ENCODE assay signal across 8 cellular contexts in the genomic region with DNA sequence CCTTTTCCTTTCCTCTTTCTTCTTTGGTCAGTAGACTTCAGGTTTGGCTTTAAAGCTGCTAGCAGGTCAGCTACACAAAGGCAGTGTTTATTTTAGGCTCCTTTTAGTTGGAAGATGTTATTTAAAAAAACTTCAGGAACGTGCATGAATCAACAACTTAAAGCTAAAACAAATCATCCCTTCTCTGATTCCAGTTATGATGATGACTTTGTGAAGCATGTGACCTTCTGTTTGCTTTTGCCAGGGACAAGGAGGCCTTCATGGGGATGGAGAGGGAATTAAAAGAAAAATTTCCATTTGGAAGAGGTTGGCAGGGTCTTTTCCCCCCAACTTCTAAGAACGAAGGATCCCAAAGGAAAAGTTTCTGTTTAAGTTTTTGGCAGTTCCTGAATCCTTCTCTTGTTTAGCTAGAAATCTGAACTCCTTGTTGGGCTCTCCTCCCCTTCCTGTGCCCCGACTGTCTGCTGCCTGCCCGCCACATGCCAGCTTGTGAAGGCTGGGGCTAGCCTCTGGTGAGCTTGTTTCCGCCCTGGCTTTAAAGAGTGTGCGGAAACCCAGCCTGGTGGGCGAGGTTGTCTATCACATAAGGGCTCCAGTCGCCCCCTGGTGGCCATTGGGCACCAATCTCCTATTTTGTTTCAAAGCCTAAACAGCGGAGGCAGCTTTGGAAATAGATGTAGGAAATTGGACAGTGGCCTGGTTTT. TPM values are rescaled to one million over a fixed set of nuclear protein-coding genes. Genes with fewer than 3 reads are reported as not detected.
A peak's percentile ranks its signal among the peaks of the same experiment; 100 is the strongest.
DNase-seq lines count a peak whose midpoint lies in the region; ATAC-seq and TF ChIP-seq lines count a peak whose summit lies in the region.

No MANE protein-coding gene starts in this region.

- peak; percentile 58 for TF ChIP-seq CTCF in HL-60 (IDR thresholded peaks at IDR 0.05; ENCODE audit: insufficient read depth, low read length)
- TF ChIP-seq CTCF in endodermal cell (conservative IDR thresholded peaks at IDR 0.05) = peak; percentile 94

- ATAC-seq in HG02642 (IDR thresholded peaks at IDR 0.05; ENCODE audit: poor library complexity, unreplicated experiment) = no peak

- DNase-seq in DMS79 treated with DMSO at 0.1 percent for 48 hours (lab: John Stamatoyannopoulos, UW) (peak; percentile 33), HL-60 (ENCODE audit: low read depth in 1 of 2, low spot score in 1 of 2) (peak in 1 of 2 experiments; percentile 84), NT2/D1 (ENCODE audit: low read depth, low spot score) (peak; percentile 84), endodermal cell (peak; percentile 93), mucosa of gallbladder (ENCODE audit: low spot score) (peak; percentile 85)
- DNase-seq in activated CD8-positive, alpha-beta memory T cell treated with anti-CD3 and anti-CD28 coated beads, Interleukin-2, amount 50 U/mL, for 24 hours (ENCODE audit: extremely low read depth) = peak; percentile 82
- peak; percentile 70 to 86 for DNase-seq in stimulated activated CD8-positive, alpha-beta memory T cell treated with anti-CD3 and anti-CD28 coated beads, Interleukin-7, amount 100 ng/mL, for 1 hour (ENCODE audit: low read depth in 2 of 2)

- H3K36me3 ChIP-seq in NT2/D1 (ENCODE audit: insufficient read depth, insufficient read length, low read length) (peaks cover 89% of the 10 kb centered on the region), endodermal cell (ENCODE audit: control insufficient read depth, insufficient read depth, low read length) (peaks cover 65% of the 10 kb centered on the region)

- H3K4me1 ChIP-seq in NT2/D1 (ENCODE audit: insufficient read depth, insufficient read length) (peaks cover 18% of the 10 kb centered on the region), endodermal cell (ENCODE audit: control insufficient read depth, insufficient read depth, low read length) (peaks cover 3% of the 10 kb centered on the region)

- H3K9me3 Mint-ChIP-seq in endodermal cell = no peaks in the 10 kb centered on the region

- H3K27ac ChIP-seq in HL-60 (replicated peaks) = no peak overlapping the region
- H3K27ac ChIP-seq in endodermal cell (ENCODE audit: low read depth, low read length) = no peak overlapping the region

- no peak overlapping the region for H3K4me3 ChIP-seq in HL-60 (replicated peaks; ENCODE audit: insufficient read depth, low read length)
- no peak overlapping the region for H3K4me3 ChIP-seq in NT2/D1 (ENCODE audit: insufficient read length, low read depth)
- H3K4me3 ChIP-seq in endodermal cell (ENCODE audit: low read length) = no peak overlapping the region

- H3K27ac Mint-ChIP-seq in endodermal cell = peak overlapping the region; percentile 78

- no peak overlapping the region for H3K4me3 Mint-ChIP-seq in endodermal cell

- no peaks in the 10 kb centered on the region for H3K27me3 Mint-ChIP-seq in endodermal cell (ENCODE audit: insufficient read depth)

- 48 to 54% methylated on average over 4 to 9 of the region's 9 CpGs for WGBS in endodermal cell (ENCODE audit: insufficient coverage in 1 of 2, insufficient read length in 1 of 2), 2 experiments

- peaks cover 14% of the 10 kb centered on the region for H3K4me1 Mint-ChIP-seq in endodermal cell

- H3K9me3 ChIP-seq in NT2/D1 (ENCODE audit: insufficient read depth, low read length) (no peaks in the 10 kb centered on the region), endodermal cell (ENCODE audit: control insufficient read depth, low read length) (no peaks in the 10 kb centered on the region)

- peaks cover 68% of the 10 kb centered on the region for H3K36me3 Mint-ChIP-seq in endodermal cell (ENCODE audit: low read depth)

- H3K27me3 ChIP-seq in HL-60 (ENCODE audit: insufficient read depth, poor library complexity, severe bottlenecking) (peaks cover 2% of the 10 kb centered on the region), NT2/D1 (ENCODE audit: insufficient read depth, insufficient read length) (no peaks in the 10 kb centered on the region), endodermal cell (ENCODE audit: control insufficient read depth, insufficient read depth, low read length, poor library complexity, severe bottlenecking) (no peaks in the 10 kb centered on the region)

- H3K9ac ChIP-seq in NT2/D1 (ENCODE audit: insufficient read length, low read depth) (no peak overlapping the region), endodermal cell (ENCODE audit: extremely low read depth, low read length, poor library complexity, severe bottlenecking) (peak overlapping the region; percentile 36)

RNA-seq across cellular contexts. Expression of gene ATP8B2, which starts 9.5 kb away (rescaled TPM):
- total RNA-seq in endodermal cell (10 to 100 TPM; 34.1 to 41.5 TPM), mucosa of gallbladder (32.9 TPM)
- 30.0 TPM for polyA plus RNA-seq in endodermal cell (2013, experiment 1 of 2)
- polyA plus RNA-seq in endodermal cell (2013, experiment 2 of 2) = 27.3 TPM

RNA-seq across cellular contexts. Expression of gene AQP10, which starts 13.9 kb away (rescaled TPM):
- total RNA-seq in endodermal cell (not detected), mucosa of gallbladder (0.32 TPM)
- polyA plus RNA-seq in endodermal cell (2013, experiment 1 of 2) = not detected
- 0.21 TPM for polyA plus RNA-seq in endodermal cell (2013, experiment 2 of 2)
